Comparison of ENCODE assay signal across 8 cellular contexts in the genomic region with DNA sequence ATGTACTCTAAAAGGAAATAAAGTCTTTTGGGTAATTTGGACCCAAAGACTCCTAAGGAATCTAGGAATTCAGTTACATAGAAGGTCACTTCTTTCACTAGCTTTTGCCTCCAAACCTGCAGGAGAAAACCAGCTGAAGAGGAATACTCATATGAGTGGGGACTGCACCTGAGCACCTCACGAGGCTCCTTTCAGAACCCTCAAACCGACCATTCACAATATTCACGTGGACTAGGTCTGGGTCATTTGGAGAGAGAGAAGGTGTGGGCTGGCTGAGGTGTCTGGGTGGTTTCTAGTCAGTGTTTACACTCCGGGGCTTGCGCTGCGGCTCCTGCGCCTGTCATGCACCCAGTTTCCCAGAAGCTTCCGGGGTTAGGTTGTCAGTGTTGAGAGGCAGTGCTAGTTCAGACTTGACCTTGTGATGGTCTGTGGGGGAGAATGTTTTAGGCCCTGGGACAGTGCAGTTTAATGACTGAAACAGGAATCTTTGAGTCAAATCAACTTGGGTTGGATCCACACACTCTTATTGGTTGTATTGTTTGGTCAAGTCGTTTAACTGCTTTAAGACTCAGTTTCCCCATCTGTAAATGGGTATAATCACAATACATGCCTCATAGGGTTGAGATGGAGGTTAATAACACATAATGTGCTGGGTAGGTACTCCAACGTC.
DNase-seq lines count a peak whose midpoint lies in the region; ATAC-seq and TF ChIP-seq lines count a peak whose summit lies in the region.

No MANE protein-coding gene starts in this region.

- TF ChIP-seq POLR2A in sigmoid colon (IDR thresholded peaks at IDR 0.05) = no peak

- intact Hi-C loops in sigmoid colon (cut with DNase I) = no loop called here

- TF ChIP-seq EP300 in sigmoid colon (IDR thresholded peaks at IDR 0.05) = no peak

- peak overlapping the region in 3 of 4 donors; percentile 41 to 49 (median 47) for H3K27ac ChIP-seq in sigmoid colon

- WGBS in sigmoid colon, 2 donors = 72% methylated on average over 10 of the region's 10 CpGs

- ATAC-seq in HG03520 (IDR thresholded peaks at IDR 0.05; ENCODE audit: unreplicated experiment) = peak; percentile 78

- peak; percentile 82 for DNase-seq in stimulated activated naive CD4-positive, alpha-beta T cell treated with Interleukin-2 at 50 U/mL for 16 hours (lab: John Stamatoyannopoulos, UW)
- no peak for DNase-seq in stimulated activated naive CD4-positive, alpha-beta T cell (lab: John Stamatoyannopoulos, UW)
- DNase-seq in activated effector memory CD4-positive, alpha-beta T cell treated with anti-CD3 and anti-CD28 coated beads, Interleukin-2, amount 50 U/mL, for 16 hours = peak; percentile 88
- DNase-seq in sigmoid colon (no peak), NCI-H1105 treated with DMSO at 0.1 percent for 48 hours (lab: John Stamatoyannopoulos, UW) (no peak), hypothalamus (lab: John Stamatoyannopoulos, UW) (no peak), kidney glomerular epithelial cell (lab: John Stamatoyannopoulos, UW) (no peak)

- no peak overlapping the region for H3K4me3 ChIP-seq in sigmoid colon

- no peaks in the 10 kb centered on the region for H3K9me3 ChIP-seq in sigmoid colon

- no peaks in the 10 kb centered on the region for H3K36me3 ChIP-seq in sigmoid colon

- no peaks in the 10 kb centered on the region for H3K27me3 ChIP-seq in sigmoid colon

- TF ChIP-seq CTCF in sigmoid colon (IDR thresholded peaks at IDR 0.05) = no peak

- H3K4me1 ChIP-seq in sigmoid colon = peaks cover 0 to 68% (median 55%) of the 10 kb centered on the region in 4 donors

Comparison
In these comparisons a context has a peak if more than half of its experiments do, and no peak if none do; other contexts are left out.
1. DNase-seq: peak in stimulated activated naive CD4-positive, alpha-beta T cell treated with Interleukin-2 at 50 U/mL for 16 hours (single experiment) and activated effector memory CD4-positive, alpha-beta T cell treated with anti-CD3 and anti-CD28 coated beads, Interleukin-2, amount 50 U/mL, for 16 hours (single experiment); none in stimulated activated naive CD4-positive, alpha-beta T cell (0 of 6), sigmoid colon (single experiment), NCI-H1105 treated with DMSO at 0.1 percent for 48 hours (single experiment), hypothalamus (0 of 51) and kidney glomerular epithelial cell (single experiment).